8 cellular contexts compared by ENCODE assay signal in genomic region chr15:93087825-93088199, GRCh38. TPM values are rescaled to one million over a fixed set of nuclear protein-coding genes. Genes with fewer than 3 reads are reported as not detected.
DNase-seq lines count a peak whose midpoint lies in the region; ATAC-seq, FAIRE-seq and TF ChIP-seq lines count a peak whose summit lies in the region.

No MANE protein-coding gene starts in this region.

- H2AFZ ChIP-seq in neural progenitor cell (replicated peaks), result no peak overlapping the region

- H3K4me1 Mint-ChIP-seq in activated T-helper 17 cell treated with anti-CD3 and anti-CD28 coated beads, Interleukin-2, amount 50 U/mL, for 72 hours, result peaks cover 6% of the 10 kb centered on the region
- H3K4me1 Mint-ChIP-seq in neural progenitor cell, result peaks cover 49% of the 10 kb centered on the region

- peaks cover 57% of the 10 kb centered on the region for H3K27me3 Mint-ChIP-seq in activated T-helper 17 cell treated with anti-CD3 and anti-CD28 coated beads, Interleukin-2, amount 50 U/mL, for 72 hours
- H3K27me3 Mint-ChIP-seq in neural progenitor cell (ENCODE audit: insufficient read depth, low read depth), result peaks cover 5% of the 10 kb centered on the region

- H3F3A ChIP-seq in neural progenitor cell (ENCODE audit: low read depth), result peaks cover 25% of the 10 kb centered on the region

- H3K27ac Mint-ChIP-seq in activated T-helper 17 cell treated with anti-CD3 and anti-CD28 coated beads, Interleukin-2, amount 50 U/mL, for 72 hours, result no peak overlapping the region
- peak overlapping the region; percentile 77 for H3K27ac Mint-ChIP-seq in neural progenitor cell

- H3K9ac ChIP-seq in neural progenitor cell, result peak overlapping the region; percentile 12
- H3K9ac ChIP-seq in stomach smooth muscle (ENCODE audit: low read length in 2 of 2), result peak overlapping the region; percentile 69 to 76

- peak overlapping the region; percentile 81 for H3K4me3 Mint-ChIP-seq in activated T-helper 17 cell treated with anti-CD3 and anti-CD28 coated beads, Interleukin-2, amount 50 U/mL, for 72 hours
- peak overlapping the region; percentile 94 for H3K4me3 Mint-ChIP-seq in neural progenitor cell

- H3K4me2 ChIP-seq in neural progenitor cell, result peak overlapping the region; percentile 97

- H3K4me3 ChIP-seq in neural progenitor cell (peak overlapping the region; percentile 99), stomach smooth muscle (ENCODE audit: low read length in 2 of 2) (peak overlapping the region; percentile 83 to 87)

- H3K4me1 ChIP-seq in foreskin keratinocyte (no peaks in the 10 kb centered on the region), neural progenitor cell (peaks cover 57% of the 10 kb centered on the region), stomach smooth muscle (ENCODE audit: control insufficient read depth, insufficient read depth, low read length) (peaks cover 46% of the 10 kb centered on the region)

- TF ChIP-seq CTCF in foreskin keratinocyte (conservative IDR thresholded peaks at IDR 0.05), result peak; percentile 92
- peak; percentile 94 for TF ChIP-seq CTCF in neural progenitor cell (IDR thresholded peaks at IDR 0.05)

- ATAC-seq in GM18502 (IDR thresholded peaks at IDR 0.05; ENCODE audit: poor library complexity, unreplicated experiment) (peak; percentile 67), foreskin keratinocyte (peak; percentile 78)
- ATAC-seq in activated T-helper 17 cell treated with anti-CD3 and anti-CD28 coated beads, Interleukin-2, amount 50 U/mL, for 72 hours (replicated peaks), result peak; percentile 71

- H3K27ac ChIP-seq in foreskin keratinocyte (no peak overlapping the region), neural progenitor cell (no peak overlapping the region), stomach smooth muscle (ENCODE audit: low read length) (peak overlapping the region; percentile 76)

- H3K36me3 ChIP-seq in neural progenitor cell (no peaks in the 10 kb centered on the region), stomach smooth muscle (ENCODE audit: control insufficient read depth in 2 of 2, insufficient read depth in 2 of 2, low read length in 2 of 2) (peaks cover 0 to under 1% of the 10 kb centered on the region in 2 donors)

- H3K79me2 ChIP-seq in neural progenitor cell (ENCODE audit: low read depth), result peaks cover 73% of the 10 kb centered on the region

- no peaks in the 10 kb centered on the region for H3K9me3 ChIP-seq in neural progenitor cell (ENCODE audit: low read depth)
- no peaks in the 10 kb centered on the region for H3K9me3 ChIP-seq in stomach smooth muscle (ENCODE audit: control insufficient read depth in 2 of 2, low read length in 2 of 2)

- H3K36me3 Mint-ChIP-seq in activated T-helper 17 cell treated with anti-CD3 and anti-CD28 coated beads, Interleukin-2, amount 50 U/mL, for 72 hours (ENCODE audit: low read depth), result peaks cover 6% of the 10 kb centered on the region
- peaks cover 18% of the 10 kb centered on the region for H3K36me3 Mint-ChIP-seq in neural progenitor cell

- FAIRE-seq in A204.1 (lab: Jason Lieb, UNC) (peak; percentile 27), HTR-8/SVneo (lab: Jason Lieb, UNC) (peak; percentile 36)

- DNase-seq in HTR-8/SVneo (ENCODE audit: insufficient read length, low spot score) (peak; percentile 69), OCI-M1 (lab: John Stamatoyannopoulos, UW) (peak; percentile 64), foreskin keratinocyte (peak in 1 of 2 donors; percentile 64), neural progenitor cell (ENCODE audit: low spot score) (peak; percentile 85)

- H3K27me3 ChIP-seq in foreskin keratinocyte (peaks cover 79% of the 10 kb centered on the region), neural progenitor cell (no peaks in the 10 kb centered on the region), stomach smooth muscle (ENCODE audit: control insufficient read depth in 1 of 2, insufficient read depth in 2 of 2, low read length in 2 of 2) (no peaks in the 10 kb centered on the region)

- no peaks in the 10 kb centered on the region for H3K9me3 Mint-ChIP-seq in activated T-helper 17 cell treated with anti-CD3 and anti-CD28 coated beads, Interleukin-2, amount 50 U/mL, for 72 hours
- H3K9me3 Mint-ChIP-seq in neural progenitor cell, result peaks cover 5% of the 10 kb centered on the region

- peaks cover 49% of the 10 kb centered on the region for H4K20me1 ChIP-seq in neural progenitor cell (ENCODE audit: low read depth)

RNA-seq across cellular contexts. Expression of gene RGMA, which starts 1.2 kb away (rescaled TPM):
- total RNA-seq in activated T-helper 17 cell treated with anti-CD3 and anti-CD28 coated beads, Interleukin-2, amount 50 U/mL, for 72 hours, result under 1 TPM; 0.15 to 0.26 TPM
- total RNA-seq in foreskin keratinocyte (1.4 and 1.8 TPM in 2 replicates), neural progenitor cell (ENCODE audit: low replicate concordance) (41.4 and 85.1 TPM in 2 replicates)
- polyA plus RNA-seq in foreskin keratinocyte, result 1.2 TPM in 2 replicates

Comparison
In these comparisons a context has a peak if more than half of its experiments do, and no peak if none do; other contexts are left out.
1. RNA of gene RGMA, which starts 1.2 kb away (total RNA-seq): 41.4 to 85.1 TPM in neural progenitor cell; 1.4 to 1.8 TPM in foreskin keratinocyte and 0.15 to 0.26 TPM in activated T-helper 17 cell treated with anti-CD3 and anti-CD28 coated beads, Interleukin-2, amount 50 U/mL, for 72 hours; every median in the first group is over 10 times any median in the second.
2. Peak in every context shown above with its lines, with median percentiles within 50 percentile points of each other: ATAC-seq.